2 cellular contexts compared by ENCODE assay signal in the genomic region with DNA sequence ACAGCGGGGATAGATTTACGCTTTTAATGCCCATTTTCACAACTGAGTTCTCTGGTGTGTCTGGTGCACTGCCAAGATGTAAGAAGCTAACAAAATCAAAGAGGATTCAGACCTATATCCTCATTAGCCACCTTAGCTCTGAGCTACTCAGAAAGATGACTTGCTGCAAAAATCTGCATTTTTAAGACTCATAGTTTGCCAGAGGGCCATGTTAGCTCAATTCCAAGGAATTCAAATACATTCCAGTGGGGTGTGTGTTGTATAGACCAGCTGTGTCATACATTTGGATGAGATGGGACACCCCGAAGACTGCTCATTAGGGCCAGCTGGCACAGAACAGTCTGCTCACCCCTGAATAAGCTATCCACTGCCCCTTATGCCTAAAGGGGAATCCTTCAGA.
TF ChIP-seq lines count a peak whose summit lies in the region.

No MANE protein-coding gene starts in this region.

TF ChIP-seq in liver, 16 proteins besides CTCF, POLR2A, EP300 and RAD21:
- TF ChIP-seq NR2F2 (IDR thresholded peaks at IDR 0.05): no peak
- no peak for TF ChIP-seq FOXA1 (IDR thresholded peaks at IDR 0.05)
- TF ChIP-seq HNF4G (IDR thresholded peaks at IDR 0.05): no peak
- TF ChIP-seq ATF3 (IDR thresholded peaks at IDR 0.05): no peak
- no peak for TF ChIP-seq TAF1 (conservative IDR thresholded peaks at IDR 0.05)
- TF ChIP-seq YY1 (IDR thresholded peaks at IDR 0.05): no peak
- TF ChIP-seq REST (IDR thresholded peaks at IDR 0.05): no peak
- TF ChIP-seq FOXA2 (IDR thresholded peaks at IDR 0.05): no peak
- no peak for TF ChIP-seq SP1 (IDR thresholded peaks at IDR 0.05)
- no peak for TF ChIP-seq JUND (IDR thresholded peaks at IDR 0.05)
- TF ChIP-seq, protein P1, sequence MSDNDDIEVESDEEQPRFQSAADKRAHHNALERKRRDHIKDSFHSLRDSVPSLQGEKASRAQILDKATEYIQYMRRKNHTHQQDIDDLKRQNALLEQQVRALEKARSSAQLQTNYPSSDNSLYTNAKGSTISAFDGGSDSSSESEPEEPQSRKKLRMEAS (IDR thresholded peaks at IDR 0.05): no peak
- TF ChIP-seq, protein P2, sequence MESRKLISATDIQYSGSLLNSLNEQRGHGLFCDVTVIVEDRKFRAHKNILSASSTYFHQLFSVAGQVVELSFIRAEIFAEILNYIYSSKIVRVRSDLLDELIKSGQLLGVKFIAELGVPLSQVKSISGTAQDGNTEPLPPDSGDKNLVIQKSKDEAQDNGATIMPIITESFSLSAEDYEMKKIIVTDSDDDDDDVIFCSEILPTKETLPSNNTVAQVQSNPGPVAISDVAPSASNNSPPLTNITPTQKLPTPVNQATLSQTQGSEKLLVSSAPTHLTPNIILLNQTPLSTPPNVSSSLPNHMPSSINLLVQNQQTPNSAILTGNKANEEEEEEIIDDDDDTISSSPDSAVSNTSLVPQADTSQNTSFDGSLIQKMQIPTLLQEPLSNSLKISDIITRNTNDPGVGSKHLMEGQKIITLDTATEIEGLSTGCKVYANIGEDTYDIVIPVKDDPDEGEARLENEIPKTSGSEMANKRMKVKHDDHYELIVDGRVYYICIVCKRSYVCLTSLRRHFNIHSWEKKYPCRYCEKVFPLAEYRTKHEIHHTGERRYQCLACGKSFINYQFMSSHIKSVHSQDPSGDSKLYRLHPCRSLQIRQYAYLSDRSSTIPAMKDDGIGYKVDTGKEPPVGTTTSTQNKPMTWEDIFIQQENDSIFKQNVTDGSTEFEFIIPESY (IDR thresholded peaks at IDR 0.05): no peak
- no peak for TF ChIP-seq GABPA (IDR thresholded peaks at IDR 0.05 in 1 of 2, conservative IDR thresholded peaks at IDR 0.05 in 1 of 2)
- no peak for TF ChIP-seq HNF4A (conservative IDR thresholded peaks at IDR 0.05)
TF ChIP-seq in liver: peak in this region for 0.

TF ChIP-seq in HepG2, 621 proteins besides CTCF, POLR2A, EP300 and RAD21:
- no peak for TF ChIP-seq BHLHE40 (IDR thresholded peaks at IDR 0.05; ENCODE audit: low read length)
- no peak for TF ChIP-seq ZNF768 (CRISPR knock-in tag; IDR thresholded peaks at IDR 0.05)
- no peak for TF ChIP-seq E2F2 (CRISPR knock-in tag; IDR thresholded peaks at IDR 0.05; ENCODE audit: borderline replicate concordance)
- no peak for TF ChIP-seq ZNF891 (CRISPR knock-in tag; IDR thresholded peaks at IDR 0.05)
- TF ChIP-seq REST (IDR thresholded peaks at IDR 0.05; ENCODE audit: borderline replicate concordance in 1 of 2, low read depth in 1 of 2, low read length in 2 of 2): no peak
- TF ChIP-seq ZIK1 (CRISPR knock-in tag; IDR thresholded peaks at IDR 0.05; ENCODE audit: borderline replicate concordance, low read depth): no peak
- no peak for TF ChIP-seq PAWR (CRISPR knock-in tag; IDR thresholded peaks at IDR 0.05; ENCODE audit: borderline replicate concordance)
- no peak for TF ChIP-seq ZNF557 (CRISPR knock-in tag; IDR thresholded peaks at IDR 0.05)
- TF ChIP-seq ZNF33A (CRISPR knock-in tag; IDR thresholded peaks at IDR 0.05; ENCODE audit: borderline replicate concordance): no peak
- no peak for TF ChIP-seq ZNF567 (CRISPR knock-in tag; IDR thresholded peaks at IDR 0.05; ENCODE audit: borderline replicate concordance)
- no peak for TF ChIP-seq ZNF280B (CRISPR knock-in tag; IDR thresholded peaks at IDR 0.05; ENCODE audit: borderline replicate concordance)
